In genomic region chr7:104156842-104157277, GRCh38 we compare ENCODE assay signal across 8 cellular contexts. TPM values are rescaled to one million over a fixed set of nuclear protein-coding genes. Genes with fewer than 3 reads are reported as not detected.
A peak's percentile ranks its signal among the peaks of the same experiment; 100 is the strongest.
DNase-seq lines count a peak whose midpoint lies in the region; ATAC-seq and TF ChIP-seq lines count a peak whose summit lies in the region.

No MANE protein-coding gene starts in this region.

- intact Hi-C loops in psoas muscle (cut with DNase I) (loop anchor here (1.0 to 10.0 kb wide), 3 partner anchors 49 to 632 kb away; no protein-coding TSS in a partner anchor), ovary (cut with DNase I) (loop anchor here in 1 of 4 donors (10.0 kb wide), 1 partner anchor 582 kb away; no protein-coding TSS in a partner anchor)

- no peak for ATAC-seq in psoas muscle
- ATAC-seq in HG02623 (IDR thresholded peaks at IDR 0.05; ENCODE audit: unreplicated experiment), result no peak

- H3K27ac ChIP-seq in psoas muscle (no peak overlapping the region), ovary (no peak overlapping the region)

- H3K4me3 ChIP-seq in psoas muscle (no peak overlapping the region), ovary (no peak overlapping the region)

- H3K4me1 ChIP-seq in psoas muscle (no peaks in the 10 kb centered on the region), ovary (ENCODE audit: insufficient read depth) (no peaks in the 10 kb centered on the region)

- no peak for TF ChIP-seq EP300 in ovary (IDR thresholded peaks at IDR 0.05)

- TF ChIP-seq POLR2A in ovary (IDR thresholded peaks at IDR 0.05), result no peak

- H3K27me3 ChIP-seq in psoas muscle (ENCODE audit: insufficient read depth in 3 of 3, low read length in 2 of 3) (no peaks in the 10 kb centered on the region), ovary (no peaks in the 10 kb centered on the region)

- H3K36me3 ChIP-seq in psoas muscle (ENCODE audit: insufficient read depth in 1 of 2, low read depth in 1 of 2) (peaks cover 0 to 9% of the 10 kb centered on the region in 2 donors), ovary (no peaks in the 10 kb centered on the region)

- DNase-seq in AG08395 (ENCODE audit: low spot score) (peak; percentile 13), H4 (ENCODE audit: low spot score) (peak; percentile 39), NCI-H69 (lab: John Stamatoyannopoulos, UW) (peak; percentile 80), dermis blood vessel endothelial cell (peak; percentile 63), psoas muscle (no peak), ovary (no peak)
- DNase-seq in activated T-cell treated with anti-CD3 and anti-CD28 coated beads, Interleukin-2, amount 50 U/mL, for 48 hours, result no peak

- WGBS in psoas muscle, 3 donors, result 30 to 41% (median 36%) methylated on average over 2 of the region's 2 CpGs
- WGBS in ovary, 3 donors, result 16 to 22% (median 20%) methylated on average over 2 of the region's 2 CpGs

- TF ChIP-seq CTCF in psoas muscle (IDR thresholded peaks at IDR 0.05) (peak; percentile 59), ovary (IDR thresholded peaks at IDR 0.05) (no peak)

- H3K9me3 ChIP-seq in psoas muscle, result no peaks in the 10 kb centered on the region
- no peaks in the 10 kb centered on the region for H3K9me3 ChIP-seq in ovary

RNA-seq across cellular contexts. Expression of gene ORC5, which starts 51.0 kb away (rescaled TPM):
- 25.2 and 39.0 TPM in 2 replicates for total RNA-seq in H4 (2014; rRNA removed; shearing (Covaris generic))
- total RNA-seq in dermis blood vessel endothelial cell (30.0 and 107 TPM in 2 replicates), psoas muscle (10 to 100 TPM in 1 of 4 donors, 1 to 10 TPM in 3; 6.6 to 12.8 (median 8.8) TPM), ovary (10 to 100 TPM; 13.5 to 21.5 (median 17.3) TPM)
- polyA plus RNA-seq in psoas muscle (10 to 100 TPM in 2 of 3 donors, 1 to 10 TPM in 1; 6.1 to 14.3 (median 11.5) TPM), ovary (10 to 100 TPM; 11.9 to 15.9 TPM)

Comparison
In these comparisons a context has a peak if more than half of its experiments do, and no peak if none do; other contexts are left out.
1. DNase-seq: peak in AG08395 (single experiment), H4 (single experiment), NCI-H69 (single experiment) and dermis blood vessel endothelial cell (single experiment); none in psoas muscle (0 of 2), activated T-cell treated with anti-CD3 and anti-CD28 coated beads, Interleukin-2, amount 50 U/mL, for 48 hours (0 of 2) and ovary (0 of 5).